ENCODE assay signal across 25 cellular contexts in the genomic region with DNA sequence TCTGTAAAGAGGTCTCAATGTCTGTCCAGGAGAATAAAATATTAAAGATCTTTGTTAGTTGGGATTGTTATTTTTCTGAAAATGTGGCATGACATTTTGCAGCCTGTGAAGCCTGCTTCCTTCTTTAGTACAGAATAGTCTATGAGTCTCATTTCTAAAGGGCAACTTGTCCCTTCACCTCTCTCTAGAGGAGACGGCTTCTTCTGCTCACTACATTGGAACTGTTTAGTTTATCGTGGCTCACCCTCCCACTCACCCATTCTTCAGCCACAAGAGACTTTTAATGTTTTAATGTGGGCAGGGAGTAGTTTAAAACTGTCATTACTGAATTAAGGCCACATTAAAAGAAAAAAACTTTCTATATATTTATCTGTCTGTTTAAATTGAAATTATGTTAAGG.
"Had no signal": no experiment of that assay in that cellular context is flagged by ENCODE, and none has a peak within 500 bp of the region (broad histone marks: within the 10 kb centered on the region; RNA-seq: fewer than 3 reads in every experiment).

No MANE protein-coding gene starts in this region.

- ATAC-seq: activated CD4-positive, alpha-beta T cell treated with anti-CD3 and anti-CD28 coated beads for 36 hours; activated CD8-positive, alpha-beta memory T cell treated with anti-CD3 and anti-CD28 coated beads, Interleukin-2, amount 10 ng/mL, durations not matched to agents 7 days and 5 days; Panc1; Right ventricle myocardium inferior had no signal

- H3K4me3 Mint-ChIP-seq: activated CD4-positive, alpha-beta T cell treated with anti-CD3 and anti-CD28 coated beads for 36 hours; activated CD8-positive, alpha-beta memory T cell treated with anti-CD3 and anti-CD28 coated beads, Interleukin-2, amount 10 ng/mL, durations not matched to agents 7 days and 5 days; activated naive CD8-positive, alpha-beta T cell treated with anti-CD3 and anti-CD28 coated beads, Interleukin-2, amount 10 ng/mL, durations not matched to agents 7 days and 5 days; activated T-cell treated with anti-CD3 and anti-CD28 coated beads, Interleukin-2, amount 50 U/mL, for 24 hours; activated T-helper 1 cell treated with anti-CD3 and anti-CD28 coated beads, Interleukin-12 subunit alpha, Interleukin-12 subunit beta, Interleukin-2, Interleukin-4 antibody, amounts not matched to agents 30 ng/mL and 10 ng/mL and 1 ng/mL, durations not matched to agents 14 hours and 24 hours and 36 hours; brain; central memory CD8-positive, alpha-beta T cell had no signal

- H3K4me2 ChIP-seq: SK-N-SH had no signal

- H3K9me2 ChIP-seq: SK-N-SH had no signal

- H3K27me3 Mint-ChIP-seq: activated CD8-positive, alpha-beta memory T cell treated with anti-CD3 and anti-CD28 coated beads, Interleukin-2, amount 10 ng/mL, durations not matched to agents 7 days and 5 days; activated naive CD8-positive, alpha-beta T cell treated with anti-CD3 and anti-CD28 coated beads, Interleukin-2, amount 10 ng/mL, durations not matched to agents 7 days and 5 days; activated T-cell treated with anti-CD3 and anti-CD28 coated beads, Interleukin-2, amount 50 U/mL, for 24 hours had no signal

- H3K36me3 Mint-ChIP-seq: activated CD8-positive, alpha-beta memory T cell treated with anti-CD3 and anti-CD28 coated beads, Interleukin-2, amount 10 ng/mL, durations not matched to agents 7 days and 5 days; activated naive CD8-positive, alpha-beta T cell treated with anti-CD3 and anti-CD28 coated beads, Interleukin-2, amount 10 ng/mL, durations not matched to agents 7 days and 5 days; brain had no signal

- H3K27ac Mint-ChIP-seq: activated CD4-positive, alpha-beta T cell treated with anti-CD3 and anti-CD28 coated beads for 36 hours; activated CD8-positive, alpha-beta memory T cell treated with anti-CD3 and anti-CD28 coated beads, Interleukin-2, amount 10 ng/mL, durations not matched to agents 7 days and 5 days; activated naive CD8-positive, alpha-beta T cell treated with anti-CD3 and anti-CD28 coated beads, Interleukin-2, amount 10 ng/mL, durations not matched to agents 7 days and 5 days; activated T-cell treated with anti-CD3 and anti-CD28 coated beads, Interleukin-2, amount 50 U/mL, for 24 hours; activated T-helper 1 cell treated with anti-CD3 and anti-CD28 coated beads, Interleukin-12 subunit alpha, Interleukin-12 subunit beta, Interleukin-2, Interleukin-4 antibody, amounts not matched to agents 30 ng/mL and 10 ng/mL and 1 ng/mL, durations not matched to agents 14 hours and 24 hours and 36 hours; brain had no signal

- H3K9me3 Mint-ChIP-seq: activated naive CD8-positive, alpha-beta T cell treated with anti-CD3 and anti-CD28 coated beads, Interleukin-2, amount 10 ng/mL, durations not matched to agents 7 days and 5 days; activated T-cell treated with anti-CD3 and anti-CD28 coated beads, Interleukin-2, amount 50 U/mL, for 24 hours; activated T-helper 1 cell treated with anti-CD3 and anti-CD28 coated beads, Interleukin-12 subunit alpha, Interleukin-12 subunit beta, Interleukin-2, Interleukin-4 antibody, amounts not matched to agents 30 ng/mL and 10 ng/mL and 1 ng/mL, durations not matched to agents 14 hours and 24 hours and 36 hours; central memory CD8-positive, alpha-beta T cell had no signal

- H3K4me1 Mint-ChIP-seq: activated CD4-positive, alpha-beta T cell treated with anti-CD3 and anti-CD28 coated beads for 36 hours; activated CD8-positive, alpha-beta memory T cell treated with anti-CD3 and anti-CD28 coated beads, Interleukin-2, amount 10 ng/mL, durations not matched to agents 7 days and 5 days; activated naive CD8-positive, alpha-beta T cell treated with anti-CD3 and anti-CD28 coated beads, Interleukin-2, amount 10 ng/mL, durations not matched to agents 7 days and 5 days; central memory CD8-positive, alpha-beta T cell had no signal

- H3K9ac ChIP-seq: SK-N-SH had no signal

- H3K9me3 ChIP-seq: SK-N-SH had no signal

- H3K27ac ChIP-seq: WERI-Rb-1 had no signal

- DNase-seq: activated CD4-positive, alpha-beta T cell treated with anti-CD3 and anti-CD28 coated beads for 36 hours; activated CD8-positive, alpha-beta memory T cell treated with anti-CD3 and anti-CD28 coated beads, Interleukin-2, amount 10 ng/mL, durations not matched to agents 7 days and 5 days; activated effector memory CD4-positive, alpha-beta T cell treated with anti-CD3 and anti-CD28 coated beads, Interleukin-2, amount 50 U/mL, for 16 hours; activated naive CD4-positive, alpha-beta T cell treated with Interleukin-2 at 50 U/mL for 16 hours; activated naive CD8-positive, alpha-beta T cell treated with anti-CD3 and anti-CD28 coated beads, Interleukin-2, amount 10 ng/mL, durations not matched to agents 7 days and 5 days; activated T-cell treated with anti-CD3 and anti-CD28 coated beads, Interleukin-2, amount 50 U/mL, for 24 hours; aorta; MM.1S; NCI-H1105 treated with DMSO at 0.1 percent for 48 hours; NCI-H1436 treated with DMSO at 0.1 percent for 48 hours; NCI-H187; NCI-H2081; NCI-H510A treated with DMSO at 0.1 percent for 48 hours; NCI-H69; NK-92 treated with Interleukin-12 subunit alpha and Interleukin-12 subunit beta, amount 100 ng/mL, for 24 hours; OCI-M1; RPMI8226; SK-N-SH; T-helper 1 cell; WERI-Rb-1 had no signal

- H3K36me3 ChIP-seq: WERI-Rb-1 had no signal
